8 cellular contexts compared by ENCODE assay signal in the genomic region with DNA sequence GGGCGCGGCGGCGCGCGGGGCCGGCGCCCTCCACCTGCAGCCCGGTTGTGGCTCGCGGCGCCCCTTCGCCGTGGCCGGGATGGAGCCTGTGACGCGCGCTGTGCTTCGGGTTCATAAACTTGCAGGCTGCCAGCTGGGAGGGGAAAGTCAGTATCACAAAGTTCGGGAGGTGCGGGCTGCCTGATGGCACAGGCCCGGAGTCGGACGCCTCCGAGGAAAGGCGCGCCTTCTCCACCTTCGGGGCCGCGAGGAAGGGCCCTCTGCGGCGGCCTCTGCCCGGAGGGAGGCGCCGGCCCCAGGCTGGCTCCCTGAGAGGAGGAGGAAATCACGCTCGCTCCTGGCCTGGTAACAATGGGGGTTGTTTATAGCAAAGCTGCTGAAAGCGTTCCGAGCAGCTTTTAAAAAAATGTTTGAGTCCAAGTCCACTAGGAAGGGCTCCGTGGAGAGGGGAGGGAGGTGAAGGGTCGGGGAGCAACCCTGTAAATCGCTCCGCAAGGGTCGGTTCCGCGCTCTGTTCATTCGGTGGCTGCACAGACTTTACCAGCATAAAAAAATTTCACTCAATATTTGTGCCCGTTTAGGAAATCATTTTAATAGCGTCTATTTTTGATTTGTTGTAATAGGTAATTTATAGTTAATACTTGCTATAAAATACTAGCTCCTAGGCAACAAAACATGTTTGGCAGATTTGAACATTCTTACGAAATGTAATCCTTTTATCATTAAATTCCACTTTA. TPM values are rescaled to one million over a fixed set of nuclear protein-coding genes. Genes with fewer than 3 reads are reported as not detected.
DNase-seq lines count a peak whose midpoint lies in the region; ATAC-seq and TF ChIP-seq lines count a peak whose summit lies in the region.

No MANE protein-coding gene starts in this region.

- H2AFZ ChIP-seq in neuron (ENCODE audit: low read depth, low read length): no peak overlapping the region

- H3K36me3 ChIP-seq in neuron (ENCODE audit: insufficient read depth, low read length): peaks cover 8% of the 10 kb centered on the region

- peaks cover 32% of the 10 kb centered on the region for H3K4me1 Mint-ChIP-seq in activated naive CD8-positive, alpha-beta T cell treated with anti-CD3 and anti-CD28 coated beads for 36 hours
- peaks cover 30% of the 10 kb centered on the region for H3K4me1 Mint-ChIP-seq in glutamatergic neuron (ENCODE audit: low read depth, unreplicated experiment)

- peak overlapping the region; percentile 51 for H3K4me3 ChIP-seq in GM12875 (ENCODE audit: low read depth, low read length)
- H3K4me3 ChIP-seq in neuron (ENCODE audit: low read length): peak overlapping the region; percentile 79

- ATAC-seq in HG02852 (IDR thresholded peaks at IDR 0.05; ENCODE audit: unreplicated experiment) (peak; percentile 28), GM18858 (IDR thresholded peaks at IDR 0.05; ENCODE audit: unreplicated experiment) (no peak)

- peak; percentile 69 for DNase-seq in 8988T
- peak; percentile 56 for DNase-seq in NCI-H774 (lab: John Stamatoyannopoulos, UW)
- DNase-seq in activated naive CD8-positive, alpha-beta T cell treated with anti-CD3 and anti-CD28 coated beads for 36 hours: peak; percentile 32
- DNase-seq in glutamatergic neuron: peak; percentile 64

- H3K27ac Mint-ChIP-seq in activated naive CD8-positive, alpha-beta T cell treated with anti-CD3 and anti-CD28 coated beads for 36 hours: no peak overlapping the region
- peak overlapping the region; percentile 99 for H3K27ac Mint-ChIP-seq in glutamatergic neuron (ENCODE audit: unreplicated experiment)

- no peaks in the 10 kb centered on the region for H3K9me3 Mint-ChIP-seq in activated naive CD8-positive, alpha-beta T cell treated with anti-CD3 and anti-CD28 coated beads for 36 hours
- H3K9me3 Mint-ChIP-seq in glutamatergic neuron (ENCODE audit: unreplicated experiment): peaks cover 29% of the 10 kb centered on the region

- H3K4me1 ChIP-seq in neuron (ENCODE audit: insufficient read depth, low read length): peaks cover 41% of the 10 kb centered on the region

- TF ChIP-seq CTCF in GM12875 (IDR thresholded peaks at IDR 0.05; ENCODE audit: borderline replicate concordance, insufficient read depth, low read depth, low read length) (no peak), glutamatergic neuron (IDR thresholded peaks at IDR 0.05; ENCODE audit: partially characterized antibody, unreplicated experiment) (no peak)

- no peaks in the 10 kb centered on the region for H3K27me3 ChIP-seq in neuron (ENCODE audit: insufficient read depth, low read length)

- peak overlapping the region; percentile 85 for H3K4me3 Mint-ChIP-seq in activated naive CD8-positive, alpha-beta T cell treated with anti-CD3 and anti-CD28 coated beads for 36 hours
- peak overlapping the region; percentile 99 for H3K4me3 Mint-ChIP-seq in glutamatergic neuron (ENCODE audit: unreplicated experiment)

- H3K27me3 Mint-ChIP-seq in activated naive CD8-positive, alpha-beta T cell treated with anti-CD3 and anti-CD28 coated beads for 36 hours: peaks cover 80% of the 10 kb centered on the region
- peaks cover 25% of the 10 kb centered on the region for H3K27me3 Mint-ChIP-seq in glutamatergic neuron (ENCODE audit: unreplicated experiment)

- H3K9me3 ChIP-seq in neuron (ENCODE audit: low read length): no peaks in the 10 kb centered on the region

- H3K36me3 Mint-ChIP-seq in activated naive CD8-positive, alpha-beta T cell treated with anti-CD3 and anti-CD28 coated beads for 36 hours: peaks cover 1% of the 10 kb centered on the region
- H3K36me3 Mint-ChIP-seq in glutamatergic neuron (ENCODE audit: unreplicated experiment): no peaks in the 10 kb centered on the region

RNA-seq across cellular contexts. Expression of gene AFDN, which starts 1.0 kb away (rescaled TPM):
- 10 to 100 TPM; 18.7 to 23.5 TPM for total RNA-seq in activated naive CD8-positive, alpha-beta T cell treated with anti-CD3 and anti-CD28 coated beads for 36 hours
- total RNA-seq in glutamatergic neuron (ENCODE audit: unreplicated experiment): 552 TPM

Comparison
In these comparisons a context has a peak if more than half of its experiments do, and no peak if none do; other contexts are left out.
1. RNA of gene AFDN, which starts 1.0 kb away (total RNA-seq): 552 TPM in glutamatergic neuron (single experiment); 18.7 to 23.5 TPM in activated naive CD8-positive, alpha-beta T cell treated with anti-CD3 and anti-CD28 coated beads for 36 hours; every median in the first group is over 10 times any median in the second.
2. Peak in every context shown above with its lines, with median percentiles within 50 percentile points of each other: DNase-seq.